Comparison of ENCODE assay signal across 13 cellular contexts in the genomic region with DNA sequence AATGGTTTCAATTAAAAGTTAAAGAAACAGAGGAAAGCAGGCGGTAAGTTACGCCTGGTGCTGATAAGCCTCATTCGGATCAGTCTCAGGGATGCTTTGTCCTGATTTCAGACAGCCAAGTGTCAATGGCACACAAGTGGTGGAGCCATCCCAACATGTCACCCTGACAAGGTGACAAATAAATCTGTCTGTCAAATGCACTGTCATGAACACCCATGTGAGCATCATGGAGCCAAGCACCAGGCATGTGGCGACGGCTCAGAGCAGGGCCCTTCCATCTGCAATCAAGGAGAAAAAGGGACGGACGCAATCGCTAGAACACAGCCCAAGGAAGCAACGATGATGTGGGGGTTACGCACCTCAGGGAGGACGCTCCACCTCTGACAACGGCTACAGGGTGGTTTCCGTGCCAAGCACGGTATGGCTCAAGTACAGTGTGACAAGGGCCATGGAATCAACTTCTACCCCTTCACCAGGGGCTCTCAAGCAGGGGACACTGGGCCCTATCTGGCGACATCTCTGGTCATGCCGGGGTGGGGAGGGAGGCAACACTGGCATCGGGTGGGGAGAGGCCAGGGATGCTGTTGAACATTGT.
DNase-seq lines count a peak whose midpoint lies in the region; ATAC-seq, FAIRE-seq and TF ChIP-seq lines count a peak whose summit lies in the region.
"Had no signal": no experiment of that assay in that cellular context is flagged by ENCODE, and none has a peak within 500 bp of the region (broad histone marks: within the 10 kb centered on the region; RNA-seq: fewer than 3 reads in every experiment).

No MANE protein-coding gene starts in this region.

- POLR2A ChIA-PET in HepG2 (lab: Yijun Ruan, JAX): no interaction called here

- CTCF ChIA-PET in HepG2 (lab: Yijun Ruan, JAX; ENCODE audit: low intra/inter-chr PET ratio, low total read pairs): no interaction called here

- no peaks in the 10 kb centered on the region for H3K9me3 Mint-ChIP-seq in HFFc6

- H3K36me3 ChIP-seq in muscle layer of duodenum (ENCODE audit: control insufficient read depth in 1 of 2, insufficient read depth in 2 of 2, low read length in 2 of 2): no peaks in the 10 kb centered on the region
- H3K36me3 ChIP-seq in stomach smooth muscle (ENCODE audit: control insufficient read depth in 2 of 2, insufficient read depth in 2 of 2, low read length in 2 of 2): peaks cover 0 to 2% of the 10 kb centered on the region in 2 donors
- no peaks in the 10 kb centered on the region for H3K36me3 ChIP-seq in HepG2 (replicated peaks in 1 of 2; ENCODE audit: control insufficient read depth in 1 of 2, insufficient read depth in 2 of 2, low read length in 2 of 2)

- H3K4me2 ChIP-seq in HepG2 (ENCODE audit: low read depth, low read length): no peak overlapping the region

- H3K4me1 Mint-ChIP-seq in HFFc6 (ENCODE audit: low read depth): peaks cover 71% of the 10 kb centered on the region

- H3K27ac Mint-ChIP-seq in HFFc6: peak overlapping the region; percentile 85

- H3K9me3 ChIP-seq in muscle layer of duodenum (ENCODE audit: control insufficient read depth in 1 of 2, low read length in 2 of 2): no peaks in the 10 kb centered on the region
- no peaks in the 10 kb centered on the region for H3K9me3 ChIP-seq in stomach smooth muscle (ENCODE audit: control insufficient read depth in 2 of 2, low read length in 2 of 2)
- no peaks in the 10 kb centered on the region for H3K9me3 ChIP-seq in HepG2 (ENCODE audit: low read length)

- 50% methylated on average over 16 of the region's 17 CpGs for WGBS in HepG2 (ENCODE audit: low lambda C conversion rate)

- no peak for TF ChIP-seq EP300 in HepG2 (IDR thresholded peaks at IDR 0.05; ENCODE audit: low read depth in 2 of 2, low read length in 2 of 2)
- TF ChIP-seq EP300 in HepG2 (CRISPR knock-in tag; IDR thresholded peaks at IDR 0.05; ENCODE audit: borderline replicate concordance): no peak

- no peaks in the 10 kb centered on the region for H3K27me3 ChIP-seq in muscle layer of duodenum (ENCODE audit: low read depth, low read length)
- H3K27me3 ChIP-seq in stomach smooth muscle (ENCODE audit: control insufficient read depth in 1 of 2, insufficient read depth in 2 of 2, low read length in 2 of 2): no peaks in the 10 kb centered on the region
- peaks cover 2 to 36% of the 10 kb centered on the region in 2 experiments; a peak in 4 of 5 replicates for H3K27me3 ChIP-seq in HepG2 (ENCODE audit: control insufficient read depth in 1 of 2, insufficient read depth in 2 of 2, low read length in 2 of 2)

- DNase-seq in HFFc6 (no peak), foreskin fibroblast (no peak), UCSD-AML1 (lab: John Stamatoyannopoulos, UW; ENCODE audit: unreplicated experiment) (no peak), HepG2 (ENCODE audit: low spot score) (no peak)
- no peak for DNase-seq in activated naive CD4-positive, alpha-beta T cell treated with Interleukin-2 at 50 U/mL for 16 hours
- DNase-seq: activated CD4-positive, CD25-positive, alpha-beta regulatory T cell treated with anti-CD3 and anti-CD28 coated beads, Interleukin-2, amount 50 U/mL, for 72 hours; DMS 273 treated with DMSO at 0.1 percent for 48 hours; NCI-H2029; stimulated activated naive CD8-positive, alpha-beta T cell treated with anti-CD3 and anti-CD28 coated beads, Interleukin-15, Interleukin-2, amounts not matched to agents 100 U/mL and 50 U/mL, for 24 hours; T-helper 1 cell had no signal

- TF ChIP-seq POLR2A in HepG2 (IDR thresholded peaks at IDR 0.05; ENCODE audit: insufficient read depth in 1 of 2, low read depth in 2 of 2, low read length in 2 of 2): no peak

- H3K27me3 Mint-ChIP-seq in HFFc6 (ENCODE audit: insufficient read depth): no peaks in the 10 kb centered on the region; the same call in 1 of the 2 replicates

- in situ Hi-C loops in HepG2 (cut with HindIII; ENCODE audit: extremely low pct_ligation_motif_present, low pct_unique_long_range_greater_than_20kb): no loop called here

- H3K9ac ChIP-seq in stomach smooth muscle (ENCODE audit: low read length in 2 of 2) (peak overlapping the region in 1 of 2 donors; percentile 10), HepG2 (ENCODE audit: insufficient read depth, low read depth, low read length) (no peak overlapping the region)

- no peak for TF ChIP-seq RAD21 in HepG2 (CRISPR knock-in tag; IDR thresholded peaks at IDR 0.05)

- BruUV-seq in HepG2 (replicated peaks; lab: Mats Ljungman, UMichigan): no TSS peak

- no peaks in the 10 kb centered on the region for H4K20me1 ChIP-seq in HepG2 (ENCODE audit: insufficient read depth, low read length)

- H3K36me3 Mint-ChIP-seq in HFFc6 (ENCODE audit: low read depth): peaks cover 22% of the 10 kb centered on the region; the same call in 1 of the 2 replicates

- no peak for TF ChIP-seq CTCF in HFFc6 (IDR thresholded peaks at IDR 0.05)
- no peak for TF ChIP-seq CTCF in foreskin fibroblast (IDR thresholded peaks at IDR 0.05; ENCODE audit: low read depth, low read length)
- no peak for TF ChIP-seq CTCF in HepG2 (CRISPR knock-in tag; IDR thresholded peaks at IDR 0.05)

- H2AFZ ChIP-seq in HepG2 (ENCODE audit: low read length): no peak overlapping the region

- ATAC-seq in HG02798 (IDR thresholded peaks at IDR 0.05; ENCODE audit: poor library complexity, unreplicated experiment) (no peak), HepG2 (no peak)
- ATAC-seq: stimulated activated naive CD8-positive, alpha-beta T cell treated with anti-CD3 and anti-CD28 coated beads, Interleukin-15, Interleukin-2, amounts not matched to agents 100 U/mL and 50 U/mL, for 24 hours had no signal

- H3K79me2 ChIP-seq in HepG2 (ENCODE audit: insufficient read depth, low read length): no peaks in the 10 kb centered on the region

- H3K27ac ChIP-seq in muscle layer of duodenum (ENCODE audit: low read length) (peak overlapping the region; percentile 31), stomach smooth muscle (ENCODE audit: low read length) (peak overlapping the region; percentile 71), HepG2 (ENCODE audit: extremely low read length, insufficient read depth, low read length) (no peak overlapping the region)

- peaks cover 4 to 52% of the 10 kb centered on the region in 2 donors for H3K4me1 ChIP-seq in muscle layer of duodenum (ENCODE audit: control insufficient read depth in 1 of 2, insufficient read depth in 2 of 2, low read length in 2 of 2)
- peaks cover 60% of the 10 kb centered on the region for H3K4me1 ChIP-seq in stomach smooth muscle (ENCODE audit: control insufficient read depth, insufficient read depth, low read length)
- H3K4me1 ChIP-seq in HepG2 (ENCODE audit: insufficient read depth, low read length): no peaks in the 10 kb centered on the region

- peak overlapping the region; percentile 75 for H3K4me3 Mint-ChIP-seq in HFFc6

- intact Hi-C loops in HepG2 (cut with micrococcal nuclease; ENCODE audit: unreplicated experiment): no loop called here

- H3K4me3 ChIP-seq in foreskin fibroblast (ENCODE audit: low read depth in 1 of 2, low read length in 2 of 2) (peak overlapping the region; percentile 7 to 33), muscle layer of duodenum (ENCODE audit: low read depth in 1 of 2, low read length in 2 of 2) (peak overlapping the region in 1 of 2 donors; percentile 2), stomach smooth muscle (ENCODE audit: low read length in 2 of 2) (peak overlapping the region in 1 of 2 donors; percentile 15), HepG2 (replicated peaks in 1 of 3; ENCODE audit: insufficient read depth in 1 of 3, low read depth in 2 of 3, low read length in 3 of 3) (no peak overlapping the region)

- FAIRE-seq in HepG2 (lab: Jason Lieb, UNC): no peak

TF ChIP-seq in HepG2, 621 proteins besides CTCF, POLR2A, EP300 and RAD21:
- no peak for TF ChIP-seq ZMAT3 (CRISPR knock-in tag; conservative IDR thresholded peaks at IDR 0.05)
- no peak for TF ChIP-seq SMARCE1 (IDR thresholded peaks at IDR 0.05; ENCODE audit: borderline replicate concordance)
- TF ChIP-seq, protein P1, sequence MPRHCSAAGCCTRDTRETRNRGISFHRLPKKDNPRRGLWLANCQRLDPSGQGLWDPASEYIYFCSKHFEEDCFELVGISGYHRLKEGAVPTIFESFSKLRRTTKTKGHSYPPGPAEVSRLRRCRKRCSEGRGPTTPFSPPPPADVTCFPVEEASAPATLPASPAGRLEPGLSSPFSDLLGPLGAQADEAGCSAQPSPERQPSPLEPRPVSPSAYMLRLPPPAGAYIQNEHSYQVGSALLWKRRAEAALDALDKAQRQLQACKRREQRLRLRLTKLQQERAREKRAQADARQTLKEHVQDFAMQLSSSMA (CRISPR knock-in tag; IDR thresholded peaks at IDR 0.05): no peak
- TF ChIP-seq SKI (IDR thresholded peaks at IDR 0.05; ENCODE audit: partially characterized antibody): no peak
- TF ChIP-seq KDM5B (CRISPR knock-in tag; IDR thresholded peaks at IDR 0.05; ENCODE audit: borderline replicate concordance): no peak
- no peak for TF ChIP-seq SETDB1 (CRISPR knock-in tag; IDR thresholded peaks at IDR 0.05; ENCODE audit: borderline replicate concordance)
- TF ChIP-seq NFE2L2 (IDR thresholded peaks at IDR 0.05; ENCODE audit: low read length): no peak
- no peak for TF ChIP-seq ZNF543 (CRISPR knock-in tag; IDR thresholded peaks at IDR 0.05)
- no peak for TF ChIP-seq THAP11 (CRISPR knock-in tag; IDR thresholded peaks at IDR 0.05)
- TF ChIP-seq TBX2 (CRISPR knock-in tag; IDR thresholded peaks at IDR 0.05; ENCODE audit: borderline replicate concordance): no peak
- TF ChIP-seq SNRNP70 (IDR thresholded peaks at IDR 0.05; ENCODE audit: low read depth, low read length): no peak
- TF ChIP-seq NR2F6 (IDR thresholded peaks at IDR 0.05): no peak
- TF ChIP-seq NR2F6 (CRISPR knock-in tag; IDR thresholded peaks at IDR 0.05): no peak
- no peak for TF ChIP-seq GFI1 (CRISPR knock-in tag; IDR thresholded peaks at IDR 0.05; ENCODE audit: borderline replicate concordance)
- TF ChIP-seq HDAC1 (CRISPR knock-in tag; IDR thresholded peaks at IDR 0.05): no peak
- TF ChIP-seq, protein P2, sequence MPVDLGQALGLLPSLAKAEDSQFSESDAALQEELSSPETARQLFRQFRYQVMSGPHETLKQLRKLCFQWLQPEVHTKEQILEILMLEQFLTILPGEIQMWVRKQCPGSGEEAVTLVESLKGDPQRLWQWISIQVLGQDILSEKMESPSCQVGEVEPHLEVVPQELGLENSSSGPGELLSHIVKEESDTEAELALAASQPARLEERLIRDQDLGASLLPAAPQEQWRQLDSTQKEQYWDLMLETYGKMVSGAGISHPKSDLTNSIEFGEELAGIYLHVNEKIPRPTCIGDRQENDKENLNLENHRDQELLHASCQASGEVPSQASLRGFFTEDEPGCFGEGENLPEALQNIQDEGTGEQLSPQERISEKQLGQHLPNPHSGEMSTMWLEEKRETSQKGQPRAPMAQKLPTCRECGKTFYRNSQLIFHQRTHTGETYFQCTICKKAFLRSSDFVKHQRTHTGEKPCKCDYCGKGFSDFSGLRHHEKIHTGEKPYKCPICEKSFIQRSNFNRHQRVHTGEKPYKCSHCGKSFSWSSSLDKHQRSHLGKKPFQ (CRISPR knock-in tag; IDR thresholded peaks at IDR 0.05; ENCODE audit: insufficient replicate concordance): no peak
- no peak for TF ChIP-seq RBAK (CRISPR knock-in tag; IDR thresholded peaks at IDR 0.05)
- TF ChIP-seq ATF7-NPFF (CRISPR knock-in tag; IDR thresholded peaks at IDR 0.05; ENCODE audit: low read depth): no peak
- no peak for TF ChIP-seq ZNF225 (CRISPR knock-in tag; IDR thresholded peaks at IDR 0.05)
TF ChIP-seq in HepG2: peak in this region for 0.

Comparison
In these comparisons a context has a peak if more than half of its experiments do, and no peak if none do; other contexts are left out.
1. H3K4me3 ChIP-seq: peak in foreskin fibroblast (2 of 2); none in HepG2 (0 of 3).